1 cellular context compared by ENCODE assay signal in genomic region chr17:32287804-32288511, GRCh38.
TF ChIP-seq lines count a peak whose summit lies in the region.

No MANE protein-coding gene starts in this region.

TF ChIP-seq in K562, 482 proteins besides CTCF, POLR2A, EP300 and RAD21 (continued from another document):
- TF ChIP-seq ZNF518B (CRISPR knock-in tag; IDR thresholded peaks at IDR 0.05) = no peak
- TF ChIP-seq ATF7 (IDR thresholded peaks at IDR 0.05) = no peak
- TF ChIP-seq BRF2 (IDR thresholded peaks at IDR 0.05; ENCODE audit: borderline replicate concordance, insufficient read depth, insufficient read length) = no peak
- no peak for TF ChIP-seq ZNF444 (CRISPR knock-in tag; IDR thresholded peaks at IDR 0.05)
- no peak for TF ChIP-seq ZNF395 (CRISPR knock-in tag; IDR thresholded peaks at IDR 0.05)
- TF ChIP-seq ZNF197 (CRISPR knock-in tag; IDR thresholded peaks at IDR 0.05; ENCODE audit: low read depth) = no peak
- TF ChIP-seq L3MBTL2 (IDR thresholded peaks at IDR 0.05) = no peak
- peak; percentile 64 for TF ChIP-seq RBM25 (IDR thresholded peaks at IDR 0.05; ENCODE audit: low read depth, low read length, severe bottlenecking)
- no peak for TF ChIP-seq LCOR (CRISPR knock-in tag; IDR thresholded peaks at IDR 0.05)
- TF ChIP-seq LARP7 (IDR thresholded peaks at IDR 0.05) = no peak
- no peak for TF ChIP-seq ZNF140 (CRISPR knock-in tag; IDR thresholded peaks at IDR 0.05)
- no peak for TF ChIP-seq MED1 (CRISPR knock-in tag; IDR thresholded peaks at IDR 0.05; ENCODE audit: borderline replicate concordance)
- TF ChIP-seq CBX2 (IDR thresholded peaks at IDR 0.05; ENCODE audit: insufficient read depth, low read length, poor library complexity, severe bottlenecking) = no peak
- no peak for TF ChIP-seq ZEB2 (IDR thresholded peaks at IDR 0.05)
- no peak for TF ChIP-seq ZNF124 (CRISPR knock-in tag; IDR thresholded peaks at IDR 0.05)
- no peak for TF ChIP-seq ZNF239 (CRISPR knock-in tag; IDR thresholded peaks at IDR 0.05)
- no peak for TF ChIP-seq TEAD4 (IDR thresholded peaks at IDR 0.05; ENCODE audit: low read length)
- no peak for TF ChIP-seq TEAD4 (CRISPR knock-in tag; IDR thresholded peaks at IDR 0.05; ENCODE audit: borderline replicate concordance)
- no peak for TF ChIP-seq HMBOX1 (IDR thresholded peaks at IDR 0.05)
- TF ChIP-seq, protein P1, sequence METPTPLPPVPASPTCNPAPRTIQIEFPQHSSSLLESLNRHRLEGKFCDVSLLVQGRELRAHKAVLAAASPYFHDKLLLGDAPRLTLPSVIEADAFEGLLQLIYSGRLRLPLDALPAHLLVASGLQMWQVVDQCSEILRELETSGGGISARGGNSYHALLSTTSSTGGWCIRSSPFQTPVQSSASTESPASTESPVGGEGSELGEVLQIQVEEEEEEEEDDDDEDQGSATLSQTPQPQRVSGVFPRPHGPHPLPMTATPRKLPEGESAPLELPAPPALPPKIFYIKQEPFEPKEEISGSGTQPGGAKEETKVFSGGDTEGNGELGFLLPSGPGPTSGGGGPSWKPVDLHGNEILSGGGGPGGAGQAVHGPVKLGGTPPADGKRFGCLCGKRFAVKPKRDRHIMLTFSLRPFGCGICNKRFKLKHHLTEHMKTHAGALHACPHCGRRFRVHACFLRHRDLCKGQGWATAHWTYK (CRISPR knock-in tag; IDR thresholded peaks at IDR 0.05) = no peak
- TF ChIP-seq, protein P2, sequence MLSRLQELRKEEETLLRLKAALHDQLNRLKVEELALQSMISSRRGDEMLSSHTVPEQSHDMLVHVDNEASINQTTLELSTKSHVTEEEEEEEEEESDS (CRISPR knock-in tag; IDR thresholded peaks at IDR 0.05) = no peak
- no peak for TF ChIP-seq DPF2 (IDR thresholded peaks at IDR 0.05)
- no peak for TF ChIP-seq EHMT2 (IDR thresholded peaks at IDR 0.05)
- TF ChIP-seq BRF1 (IDR thresholded peaks at IDR 0.05; ENCODE audit: borderline replicate concordance, extremely low read depth, insufficient read length) = no peak
- no peak for TF ChIP-seq NR2C2 (CRISPR knock-in tag; IDR thresholded peaks at IDR 0.05)
- TF ChIP-seq NR2C2 (tag; IDR thresholded peaks at IDR 0.05) = peak; percentile 17; the same call in 1 of the 2 replicates
- TF ChIP-seq TFE3 (CRISPR knock-in tag; IDR thresholded peaks at IDR 0.05) = no peak
- no peak for TF ChIP-seq ZBTB40 (IDR thresholded peaks at IDR 0.05)
- no peak for TF ChIP-seq ZBTB40 (CRISPR knock-in tag; IDR thresholded peaks at IDR 0.05)
- TF ChIP-seq JUNB (CRISPR knock-in tag; conservative IDR thresholded peaks at IDR 0.05) = no peak
TF ChIP-seq in K562: peak in this region for 8.
